In genomic region chr3:11618897-11619296, GRCh38 we compare ENCODE assay signal across 24 cellular contexts. TPM values are rescaled to one million over a fixed set of nuclear protein-coding genes. Genes with fewer than 3 reads are reported as not detected.
DNase-seq lines count a peak whose midpoint lies in the region; ATAC-seq, FAIRE-seq and TF ChIP-seq lines count a peak whose summit lies in the region.
"Had no signal": no experiment of that assay in that cellular context is flagged by ENCODE, and none has a peak within 500 bp of the region (broad histone marks: within the 10 kb centered on the region; RNA-seq: fewer than 3 reads in every experiment).

No MANE protein-coding gene starts in this region.

- WGBS in HepG2 (ENCODE audit: low lambda C conversion rate), result 2% methylated on average over 5 of the region's 5 CpGs
- WGBS in right lobe of liver (ENCODE audit: insufficient coverage, low coverage, low lambda C conversion rate, missing lambda C conversion rate), result 48% methylated on average over 5 of the region's 5 CpGs
- WGBS in body of pancreas, 2 donors, result 21 to 26% methylated on average over 5 of the region's 5 CpGs

- peak overlapping the region in 2 of 3 experiments; percentile 34 to 41; a peak in 2 of 6 replicates for H3K4me3 ChIP-seq in HepG2 (replicated peaks in 1 of 3; ENCODE audit: insufficient read depth in 1 of 3, low read depth in 2 of 3, low read length in 3 of 3)
- H3K4me3 ChIP-seq in right lobe of liver, result no peak overlapping the region
- no peak overlapping the region for H3K4me3 ChIP-seq in body of pancreas
- H3K4me3 ChIP-seq in mucosa of descending colon, result no peak overlapping the region
- H3K4me3 ChIP-seq: thoracic aorta had no signal

- H3K27ac ChIP-seq in HepG2 (ENCODE audit: extremely low read length, insufficient read depth, low read length) (peak overlapping the region; percentile 86), right lobe of liver (no peak overlapping the region), body of pancreas (peak overlapping the region in 3 of 4 donors; percentile 35 to 62 (median 61))
- H3K27ac ChIP-seq: HL-60, thoracic aorta had no signal

- H3K4me1 ChIP-seq in HepG2 (ENCODE audit: insufficient read depth, low read length) (peaks cover 100% of the 10 kb centered on the region), right lobe of liver (no peaks in the 10 kb centered on the region), body of pancreas (peaks cover 45% of the 10 kb centered on the region), mucosa of descending colon (ENCODE audit: low read depth) (peaks cover 36% of the 10 kb centered on the region)

- POLR2A ChIA-PET in HepG2 (lab: Yijun Ruan, JAX), result interaction anchor here (0.9 to 3.1 kb wide), 3 partner anchors 19 to 25 kb away, joined by 3 to 15 read pairs (median 3); partner anchors contain the start of gene VGLL4
- POLR2A ChIA-PET in activated CD8-positive, alpha-beta T cell treated with anti-CD3 and anti-CD28 coated beads, Interleukin-2, amount 10 ng/mL, durations not matched to agents 7 days and 5 days (lab: Charles Lee), result no interaction called here

- peak overlapping the region; percentile 76 for H3K4me2 ChIP-seq in HepG2 (ENCODE audit: low read depth, low read length)

- in situ Hi-C loops in HepG2 (cut with HindIII; ENCODE audit: extremely low pct_ligation_motif_present, low pct_unique_long_range_greater_than_20kb), result no loop called here

- peaks cover 17% of the 10 kb centered on the region for H3K36me3 Mint-ChIP-seq in type B pancreatic cell
- H3K36me3 Mint-ChIP-seq in activated CD8-positive, alpha-beta T cell treated with anti-CD3 and anti-CD28 coated beads, Interleukin-2, amount 10 ng/mL, durations not matched to agents 7 days and 5 days (ENCODE audit: low read depth), result peaks cover 20% of the 10 kb centered on the region

- intact Hi-C loops in HepG2 (cut with micrococcal nuclease; ENCODE audit: unreplicated experiment), result loop anchor here (1.0 to 2.0 kb wide), 3 partner anchors 9 to 26 kb away; partner anchors contain the start of gene VGLL4
- intact Hi-C loops in right lobe of liver (cut with DNase I), result no loop called here
- intact Hi-C loops in body of pancreas (cut with DNase I), result no loop called here
- intact Hi-C loops in mucosa of descending colon (cut with DNase I, micrococcal nuclease), result no loop called here

- peak overlapping the region; percentile 77 for H3K27ac Mint-ChIP-seq in type B pancreatic cell
- H3K27ac Mint-ChIP-seq in activated CD8-positive, alpha-beta T cell treated with anti-CD3 and anti-CD28 coated beads, Interleukin-2, amount 10 ng/mL, durations not matched to agents 7 days and 5 days, result no peak overlapping the region

- H3K9ac ChIP-seq in HepG2 (ENCODE audit: insufficient read depth, low read depth, low read length), result peak overlapping the region; percentile 58

- H3K9me3 Mint-ChIP-seq in type B pancreatic cell, result no peaks in the 10 kb centered on the region
- no peaks in the 10 kb centered on the region for H3K9me3 Mint-ChIP-seq in activated CD8-positive, alpha-beta T cell treated with anti-CD3 and anti-CD28 coated beads, Interleukin-2, amount 10 ng/mL, durations not matched to agents 7 days and 5 days (ENCODE audit: insufficient read depth)
- H3K9me3 Mint-ChIP-seq: effector memory CD8-positive, alpha-beta T cell; naive thymus-derived CD8-positive, alpha-beta T cell had no signal

- peaks cover 21% of the 10 kb centered on the region for H4K20me1 ChIP-seq in HepG2 (ENCODE audit: insufficient read depth, low read length)

- ATAC-seq in HepG2, result peak; percentile 88
- ATAC-seq in right lobe of liver, result no peak
- ATAC-seq in body of pancreas, result peak; percentile 34
- peak; percentile 71 for ATAC-seq in mucosa of descending colon
- no peak for ATAC-seq in activated CD8-positive, alpha-beta T cell treated with anti-CD3 and anti-CD28 coated beads, Interleukin-2, amount 10 ng/mL, durations not matched to agents 7 days and 5 days
- ATAC-seq: effector memory CD8-positive, alpha-beta T cell; naive thymus-derived CD8-positive, alpha-beta T cell had no signal

- peak; percentile 84 for FAIRE-seq in HepG2 (lab: Jason Lieb, UNC)
- FAIRE-seq: GM12892, islet of Langerhans had no signal

- TF ChIP-seq EP300 in HepG2 (IDR thresholded peaks at IDR 0.05; ENCODE audit: low read depth in 2 of 2, low read length in 2 of 2) (peak; percentile 75 to 92; a peak in 3 of 4 replicates), HepG2 (CRISPR knock-in tag; IDR thresholded peaks at IDR 0.05; ENCODE audit: borderline replicate concordance) (peak; percentile 94)

- TF ChIP-seq CTCF in HepG2 (CRISPR knock-in tag; IDR thresholded peaks at IDR 0.05), result no peak
- no peak for TF ChIP-seq CTCF in right lobe of liver (IDR thresholded peaks at IDR 0.05)
- TF ChIP-seq CTCF in body of pancreas (IDR thresholded peaks at IDR 0.05), result no peak
- TF ChIP-seq CTCF in mucosa of descending colon (IDR thresholded peaks at IDR 0.05), result no peak
- no peak for TF ChIP-seq CTCF in type B pancreatic cell (conservative IDR thresholded peaks at IDR 0.05)

- 0 out of 2 replicates have a peak, but pooled peaks have one; percentile 6 for TF ChIP-seq RAD21 in HepG2 (CRISPR knock-in tag; IDR thresholded peaks at IDR 0.05)

- CTCF ChIA-PET in HepG2 (lab: Yijun Ruan, JAX; ENCODE audit: low intra/inter-chr PET ratio, low total read pairs), result no interaction called here
- CTCF ChIA-PET in activated CD8-positive, alpha-beta T cell treated with anti-CD3 and anti-CD28 coated beads, Interleukin-2, amount 10 ng/mL, durations not matched to agents 7 days and 5 days (lab: Charles Lee), result interaction anchor here (1.2 to 1.8 kb wide), 4 partner anchors 19 to 239 kb away, joined by 3 to 7 read pairs (median 3); no protein-coding TSS in a partner anchor

- H3K4me3 Mint-ChIP-seq in type B pancreatic cell, result peak overlapping the region; percentile 55
- H3K4me3 Mint-ChIP-seq in activated CD8-positive, alpha-beta T cell treated with anti-CD3 and anti-CD28 coated beads, Interleukin-2, amount 10 ng/mL, durations not matched to agents 7 days and 5 days, result no peak overlapping the region
- H3K4me3 Mint-ChIP-seq: CD4-positive, alpha-beta memory T cell; effector memory CD8-positive, alpha-beta T cell had no signal

- no TSS peak for BruUV-seq in HepG2 (replicated peaks; lab: Mats Ljungman, UMichigan)

- H3K27me3 ChIP-seq in HepG2 (ENCODE audit: control insufficient read depth in 1 of 2, insufficient read depth in 2 of 2, low read length in 2 of 2), result no peaks in the 10 kb centered on the region
- no peaks in the 10 kb centered on the region for H3K27me3 ChIP-seq in right lobe of liver
- H3K27me3 ChIP-seq in body of pancreas, result no peaks in the 10 kb centered on the region

- TF ChIP-seq POLR2A in HepG2 (IDR thresholded peaks at IDR 0.05; ENCODE audit: insufficient read depth in 1 of 2, low read depth in 2 of 2, low read length in 2 of 2) (no peak), right lobe of liver (IDR thresholded peaks at IDR 0.05) (no peak), body of pancreas (IDR thresholded peaks at IDR 0.05) (no peak)

- peaks cover 81% of the 10 kb centered on the region for H3K4me1 Mint-ChIP-seq in type B pancreatic cell (ENCODE audit: unreplicated experiment)
- H3K4me1 Mint-ChIP-seq in activated CD8-positive, alpha-beta T cell treated with anti-CD3 and anti-CD28 coated beads, Interleukin-2, amount 10 ng/mL, durations not matched to agents 7 days and 5 days (ENCODE audit: low read depth), result peaks cover 49% of the 10 kb centered on the region

- H3K27me3 Mint-ChIP-seq in type B pancreatic cell, result no peaks in the 10 kb centered on the region
- H3K27me3 Mint-ChIP-seq in activated CD8-positive, alpha-beta T cell treated with anti-CD3 and anti-CD28 coated beads, Interleukin-2, amount 10 ng/mL, durations not matched to agents 7 days and 5 days (ENCODE audit: low read depth), result no peaks in the 10 kb centered on the region
- H3K27me3 Mint-ChIP-seq: CD4-positive, alpha-beta memory T cell; effector memory CD8-positive, alpha-beta T cell; naive thymus-derived CD8-positive, alpha-beta T cell had no signal

- DNase-seq in HepG2 (ENCODE audit: low spot score), result peak; percentile 98
- no peak for DNase-seq in right lobe of liver
- peak in 2 of 4 donors; percentile 34 to 48 for DNase-seq in body of pancreas
- no peak for DNase-seq in mucosa of descending colon
- no peak for DNase-seq in type B pancreatic cell (ENCODE audit: extremely low spot score, unreplicated experiment)
- no peak for DNase-seq in cerebellar cortex (ENCODE audit: low spot score)
- no peak for DNase-seq in activated CD4-positive, CD25-positive, alpha-beta regulatory T cell treated with anti-CD3 and anti-CD28 coated beads, Interleukin-2, amount 50 U/mL, for 72 hours
- DNase-seq in activated CD8-positive, alpha-beta T cell treated with anti-CD3 and anti-CD28 coated beads, Interleukin-2, amount 10 ng/mL, durations not matched to agents 7 days and 5 days, result no peak
- DNase-seq: activated CD4-positive, alpha-beta T cell treated with anti-CD3 and anti-CD28 coated beads, Interleukin-2, amount 50 U/mL, for 4 hours; activated gamma-delta T cell treated with Interleukin-2 at 50 U/mL for 16 hours; aorta; CD4-positive, alpha-beta memory T cell; effector memory CD8-positive, alpha-beta T cell; HCEC 1CT; mammary epithelial cell; naive thymus-derived CD8-positive, alpha-beta T cell; NCI-H2029; NCI-H526; OCI-M1; SIG-M5 had no signal

- H2AFZ ChIP-seq in HepG2 (ENCODE audit: low read length), result no peak overlapping the region

- H3K79me2 ChIP-seq in HepG2 (ENCODE audit: insufficient read depth, low read length), result peaks cover 100% of the 10 kb centered on the region

- no peaks in the 10 kb centered on the region; a peak in 1 of 5 replicates for H3K36me3 ChIP-seq in HepG2 (replicated peaks in 1 of 2; ENCODE audit: control insufficient read depth in 1 of 2, insufficient read depth in 2 of 2, low read length in 2 of 2)
- no peaks in the 10 kb centered on the region for H3K36me3 ChIP-seq in right lobe of liver
- no peaks in the 10 kb centered on the region for H3K36me3 ChIP-seq in body of pancreas (replicated peaks in 1 of 2; ENCODE audit: insufficient read depth in 1 of 2, low read depth in 2 of 2)
- H3K36me3 ChIP-seq in mucosa of descending colon (ENCODE audit: low read depth), result no peaks in the 10 kb centered on the region
- H3K36me3 ChIP-seq: thoracic aorta had no signal

- no peaks in the 10 kb centered on the region for H3K9me3 ChIP-seq in HepG2 (ENCODE audit: low read length)
- H3K9me3 ChIP-seq in right lobe of liver, result no peaks in the 10 kb centered on the region
- no peaks in the 10 kb centered on the region for H3K9me3 ChIP-seq in body of pancreas
- H3K9me3 ChIP-seq in mucosa of descending colon, result no peaks in the 10 kb centered on the region
- H3K9me3 ChIP-seq: thoracic aorta had no signal

RNA-seq across cellular contexts. Expression of gene VGLL4, which starts 24.8 kb away (rescaled TPM):
- total RNA-seq in HepG2 (2016; rRNA removed; fragmentation: Illumina TruSeq; extraction: Trizol) (19.8 and 23.2 TPM in 2 replicates), right lobe of liver (10 to 100 TPM; 10.4 to 22.4 (median 15.2) TPM), body of pancreas (10 to 100 TPM; 66.4 to 91.0 TPM), mucosa of descending colon (10 to 100 TPM; 42.5 to 51.3 (median 46.4) TPM), type B pancreatic cell (ENCODE audit: low replicate concordance) (78.5 and 111 TPM in 2 replicates)
- 5.7 and 6.9 TPM in 2 replicates for total RNA-seq in HepG2 (2016; cell fraction: cytosol; rRNA removed; fragmentation: Illumina TruSeq; extraction: Trizol; ENCODE audit: low read depth)
- 17.4 and 24.9 TPM in 2 replicates for total RNA-seq in HepG2 (2016; cell fraction: insoluble cytoplasmic fraction; rRNA removed; fragmentation: Illumina TruSeq; extraction: Trizol)
- 14.9 and 15.9 TPM in 2 replicates for total RNA-seq in HepG2 (2016; cell fraction: membrane; rRNA removed; fragmentation: Illumina TruSeq; extraction: Trizol)
- total RNA-seq in HepG2 (2016; cell fraction: nucleus; rRNA removed; fragmentation: Illumina TruSeq; extraction: Trizol), result 19.1 and 24.5 TPM in 2 replicates
- polyA plus RNA-seq in HepG2 (2011; rRNA removed), result 37.9 and 39.0 TPM in 2 replicates
- 24.5 and 31.8 TPM in 2 replicates for polyA plus RNA-seq in HepG2 (2011; cell fraction: cytosol; rRNA removed)
- 60.5 and 94.9 TPM in 2 replicates for polyA plus RNA-seq in HepG2 (2011; cell fraction: nucleus; rRNA removed)
- polyA plus RNA-seq in HepG2 (2012), result 19.7 and 20.7 TPM in 2 replicates
- 11.7 and 14.1 TPM in 2 replicates for polyA plus RNA-seq in HepG2 (2016; cell fraction: cytosol; fragmentation: Illumina TruSeq; extraction: Trizol; ENCODE audit: low read depth)
- polyA plus RNA-seq in HepG2 (2016; cell fraction: insoluble cytoplasmic fraction; fragmentation: Illumina TruSeq; extraction: Trizol; ENCODE audit: low read depth), result 18.4 and 22.3 TPM in 2 replicates
- polyA plus RNA-seq in HepG2 (2016; cell fraction: membrane; fragmentation: Illumina TruSeq; extraction: Trizol; ENCODE audit: low read depth), result 14.3 and 15.7 TPM in 2 replicates
- polyA plus RNA-seq in HepG2 (2016; cell fraction: nucleus; fragmentation: Illumina TruSeq; extraction: Trizol; ENCODE audit: insufficient read depth, low read depth), result 25.1 and 27.2 TPM in 2 replicates
- polyA minus RNA-seq in HepG2 (2011; rRNA and poly(A)+ RNA removed; ENCODE audit: low replicate concordance), result 34.5 and 40.7 TPM in 2 replicates
- polyA minus RNA-seq in HepG2 (2011; cell fraction: cytosol; rRNA and poly(A)+ RNA removed), result 14.9 and 16.5 TPM in 2 replicates
- 53.2 and 54.6 TPM in 2 replicates for polyA minus RNA-seq in HepG2 (2011; cell fraction: nucleus; rRNA and poly(A)+ RNA removed)
- 10 to 100 TPM; 37.1 TPM for total RNA-seq in activated CD8-positive, alpha-beta T cell treated with anti-CD3 and anti-CD28 coated beads, Interleukin-2, amount 10 ng/mL, durations not matched to agents 7 days and 5 days

Comparison
In these comparisons a context has a peak if more than half of its experiments do, and no peak if none do; other contexts are left out.
1. ATAC-seq: peak in HepG2 (single experiment), body of pancreas (single experiment) and mucosa of descending colon (single experiment); none in right lobe of liver (0 of 4) and activated CD8-positive, alpha-beta T cell treated with anti-CD3 and anti-CD28 coated beads, Interleukin-2, amount 10 ng/mL, durations not matched to agents 7 days and 5 days (single experiment).
2. H3K27ac ChIP-seq: peak in HepG2 (single experiment) and body of pancreas (3 of 4); none in right lobe of liver (0 of 3).
3. H3K4me3 ChIP-seq: peak in HepG2 (2 of 3); none in right lobe of liver (0 of 3), body of pancreas (0 of 2) and mucosa of descending colon (single experiment).